1 cellular context compared by ENCODE assay signal in genomic region chr10:16436758-16437539, GRCh38.
TF ChIP-seq lines count a peak whose summit lies in the region.

TSS of gene PTER (plus strand) at chr10:16437010. CDS start at chr10:16484385, 47,375 bp downstream.

TF ChIP-seq in K562, 482 proteins besides CTCF, POLR2A, EP300 and RAD21 (continued from another document and continues in another):
- TF ChIP-seq UBTF (IDR thresholded peaks at IDR 0.05; ENCODE audit: borderline replicate concordance in 1 of 2, low read depth in 2 of 2, low read length in 2 of 2) = no peak
- TF ChIP-seq BMI1 (IDR thresholded peaks at IDR 0.05; ENCODE audit: low read length) = no peak
- TF ChIP-seq IRF1 (CRISPR knock-in tag; IDR thresholded peaks at IDR 0.05; ENCODE audit: borderline replicate concordance) = no peak
- no peak for TF ChIP-seq TSC22D4 (tag; IDR thresholded peaks at IDR 0.05)
- no peak for TF ChIP-seq ZNF561 (CRISPR knock-in tag; conservative IDR thresholded peaks at IDR 0.05)
- no peak for TF ChIP-seq ZNF133 (CRISPR knock-in tag; IDR thresholded peaks at IDR 0.05)
- no peak for TF ChIP-seq ZNF668 (CRISPR knock-in tag; IDR thresholded peaks at IDR 0.05)
- TF ChIP-seq MBD1 (CRISPR knock-in tag; IDR thresholded peaks at IDR 0.05) = no peak
- no peak for TF ChIP-seq ZNF398 (CRISPR knock-in tag; IDR thresholded peaks at IDR 0.05)
- TF ChIP-seq POLR2AphosphoS2 (IDR thresholded peaks at IDR 0.05; ENCODE audit: low read length) = no peak; the same call in 1 of the 2 replicates
- no peak for TF ChIP-seq FOXA1 (IDR thresholded peaks at IDR 0.05; ENCODE audit: borderline replicate concordance)
- no peak for TF ChIP-seq ZNF347 (CRISPR knock-in tag; IDR thresholded peaks at IDR 0.05; ENCODE audit: low read depth)
- no peak for TF ChIP-seq SNRNP70 (optimal IDR thresholded peaks at IDR 0.05; ENCODE audit: low read depth, low read length)
- TF ChIP-seq HMBOX1 (IDR thresholded peaks at IDR 0.05) = no peak
- TF ChIP-seq NCOA6 (IDR thresholded peaks at IDR 0.05) = no peak
- TF ChIP-seq DMBX1 (CRISPR knock-in tag; IDR thresholded peaks at IDR 0.05; ENCODE audit: borderline replicate concordance) = no peak
- TF ChIP-seq RBM39 (optimal IDR thresholded peaks at IDR 0.05; ENCODE audit: low read depth, low read length) = no peak
- TF ChIP-seq SMARCA4 (IDR thresholded peaks at IDR 0.05) = 0 out of 2 replicates have a peak, but pooled peaks have one; percentile 24
- TF ChIP-seq HNRNPLL (IDR thresholded peaks at IDR 0.05; ENCODE audit: low read depth, low read length, poor library complexity, severe bottlenecking) = peak; percentile 40
- 0 out of 4 replicates have a peak, but pooled peaks of 1 of the 2 experiments have one; percentile 59 for TF ChIP-seq KDM4B (IDR thresholded peaks at IDR 0.05; ENCODE audit: borderline replicate concordance in 2 of 2, low read depth in 1 of 2)
- no peak for TF ChIP-seq THAP7 (CRISPR knock-in tag; IDR thresholded peaks at IDR 0.05)
- TF ChIP-seq CCNT2 (IDR thresholded peaks at IDR 0.05; ENCODE audit: borderline replicate concordance, extremely low read depth, insufficient read length, low read depth, low read length) = peak; percentile 58
- no peak for TF ChIP-seq SMAD2 (IDR thresholded peaks at IDR 0.05; ENCODE audit: low read depth, low read length)
- no peak; the same call in 1 of the 2 replicates for TF ChIP-seq NBN (IDR thresholded peaks at IDR 0.05; ENCODE audit: low read depth)
- TF ChIP-seq PCBP1 (IDR thresholded peaks at IDR 0.05; ENCODE audit: low read depth, low read length, poor library complexity, severe bottlenecking) = peak; percentile 46
- TF ChIP-seq POU5F1 (IDR thresholded peaks at IDR 0.05; ENCODE audit: borderline replicate concordance, low read depth, low read length, partially characterized antibody) = no peak
- TF ChIP-seq CBFA2T2 (conservative IDR thresholded peaks at IDR 0.05) = no peak
- TF ChIP-seq GABPA (tag; conservative IDR thresholded peaks at IDR 0.05; ENCODE audit: low read depth) = peak; percentile 81
- no peak for TF ChIP-seq ZZZ3 (IDR thresholded peaks at IDR 0.05)
- TF ChIP-seq E2F3 (CRISPR knock-in tag; IDR thresholded peaks at IDR 0.05) = no peak
- TF ChIP-seq SETDB1 (IDR thresholded peaks at IDR 0.05; ENCODE audit: low read length) = no peak
- peak; percentile 90; the same call in 1 of the 2 replicates for TF ChIP-seq CHCHD3 (CRISPR knock-in tag; IDR thresholded peaks at IDR 0.05)
- TF ChIP-seq SPI1 (IDR thresholded peaks at IDR 0.05; ENCODE audit: borderline replicate concordance, low read depth, low read length) = no peak
- TF ChIP-seq CGGBP1 (CRISPR knock-in tag; IDR thresholded peaks at IDR 0.05) = no peak
- TF ChIP-seq FOXK2 (conservative IDR thresholded peaks at IDR 0.05 in 1 of 2, IDR thresholded peaks at IDR 0.05 in 1 of 2; ENCODE audit: low read depth in 2 of 2) = 0 out of 4 replicates have a peak, but pooled peaks of 1 of the 2 experiments have one; percentile 21
- no peak for TF ChIP-seq NFATC3 (IDR thresholded peaks at IDR 0.05)
- TF ChIP-seq ELK1 (CRISPR knock-in tag; IDR thresholded peaks at IDR 0.05) = no peak
- no peak for TF ChIP-seq DNMT1 (IDR thresholded peaks at IDR 0.05)
- no peak for TF ChIP-seq SLC30A9 (CRISPR knock-in tag; IDR thresholded peaks at IDR 0.05)
- TF ChIP-seq ZBTB26 (CRISPR knock-in tag; IDR thresholded peaks at IDR 0.05) = no peak
- no peak for TF ChIP-seq ZNF217 (CRISPR knock-in tag; IDR thresholded peaks at IDR 0.05)
- TF ChIP-seq FOXA3 (CRISPR knock-in tag; conservative IDR thresholded peaks at IDR 0.05 in 1 of 2, IDR thresholded peaks at IDR 0.05 in 1 of 2) = no peak; a peak in 1 of 4 replicates
- no peak for TF ChIP-seq PCBP2 (IDR thresholded peaks at IDR 0.05; ENCODE audit: low read depth, low read length, poor library complexity, severe bottlenecking)
- TF ChIP-seq E2F1 (CRISPR knock-in tag; IDR thresholded peaks at IDR 0.05) = 0 out of 2 replicates have a peak, but pooled peaks have one; percentile 35
- TF ChIP-seq ZFP91 (CRISPR knock-in tag; IDR thresholded peaks at IDR 0.05) = no peak
- no peak for TF ChIP-seq TAL1 (IDR thresholded peaks at IDR 0.05)
- 0 out of 2 replicates have a peak, but pooled peaks have one; percentile 28 for TF ChIP-seq NR1H2 (CRISPR knock-in tag; IDR thresholded peaks at IDR 0.05)
- TF ChIP-seq TBP (optimal IDR thresholded peaks at IDR 0.05; ENCODE audit: low read depth, low read length) = peak; percentile 84
- TF ChIP-seq RFX1 (IDR thresholded peaks at IDR 0.05) = no peak
- TF ChIP-seq ATF4 (CRISPR knock-in tag; IDR thresholded peaks at IDR 0.05) = no peak
- no peak for TF ChIP-seq ZNF75A (CRISPR knock-in tag; IDR thresholded peaks at IDR 0.05)
- no peak for TF ChIP-seq ZNF449 (CRISPR knock-in tag; IDR thresholded peaks at IDR 0.05)
- no peak for TF ChIP-seq PHTF2 (CRISPR knock-in tag; IDR thresholded peaks at IDR 0.05)
